In genomic region chr14:68884031-68885030, GRCh38 we compare ENCODE assay signal across 9 cellular contexts.
DNase-seq lines count a peak whose midpoint lies in the region; ATAC-seq, FAIRE-seq and TF ChIP-seq lines count a peak whose summit lies in the region.
"Had no signal": no experiment of that assay in that cellular context is flagged by ENCODE, and none has a peak within 500 bp of the region (broad histone marks: within the 10 kb centered on the region; RNA-seq: fewer than 3 reads in every experiment).

No MANE protein-coding gene starts in this region.

- BruUV-seq in mammary epithelial cell (replicated peaks; lab: Mats Ljungman, UMichigan), result no TSS peak

- H3K9ac ChIP-seq in mammary epithelial cell (ENCODE audit: insufficient read depth, low read length), result no peak overlapping the region

- no peaks in the 10 kb centered on the region for H3K27me3 ChIP-seq in mammary epithelial cell (ENCODE audit: insufficient read depth, low read length)
- no peaks in the 10 kb centered on the region for H3K27me3 ChIP-seq in right lobe of liver
- no peaks in the 10 kb centered on the region for H3K27me3 ChIP-seq in small intestine (ENCODE audit: control insufficient read depth in 2 of 2, insufficient read depth in 2 of 2, low read length in 2 of 2)

- CTCF ChIA-PET in mammary epithelial cell (lab: Charles Lee; ENCODE audit: low non-redundant PET), result no interaction called here

- no peak for TF ChIP-seq POLR2A in right lobe of liver (IDR thresholded peaks at IDR 0.05)

- no peaks in the 10 kb centered on the region for H3K9me3 ChIP-seq in mammary epithelial cell (replicated peaks; ENCODE audit: insufficient read depth, low read length)
- H3K9me3 ChIP-seq in right lobe of liver, result no peaks in the 10 kb centered on the region
- no peaks in the 10 kb centered on the region for H3K9me3 ChIP-seq in small intestine (ENCODE audit: control insufficient read depth, low read depth)

- peaks cover 43% of the 10 kb centered on the region for H3K4me1 ChIP-seq in mammary epithelial cell (ENCODE audit: insufficient read depth, low read length)
- peaks cover 0 to 15% (median 8%) of the 10 kb centered on the region in 4 donors for H3K4me1 ChIP-seq in right lobe of liver
- H3K4me1 ChIP-seq in small intestine (ENCODE audit: control insufficient read depth in 2 of 2, insufficient read depth in 1 of 2, low read depth in 1 of 2, low read length in 1 of 2), result no peaks in the 10 kb centered on the region

- H3K36me3 ChIP-seq in mammary epithelial cell (ENCODE audit: insufficient read depth, low read length) (peaks cover 58% of the 10 kb centered on the region), right lobe of liver (peaks cover 14 to 58% (median 39%) of the 10 kb centered on the region in 4 donors), small intestine (ENCODE audit: control insufficient read depth in 2 of 2, insufficient read depth in 2 of 2, low read length in 2 of 2) (peaks cover 0 to 5% of the 10 kb centered on the region in 2 donors)

- 43% methylated on average over 7 of the region's 10 CpGs for WGBS in mammary epithelial cell (ENCODE audit: low coverage, missing lambda C conversion rate)
- 27% methylated on average over 2 of the region's 10 CpGs for WGBS in right lobe of liver (ENCODE audit: insufficient coverage, low coverage, low lambda C conversion rate, missing lambda C conversion rate)
- WGBS in small intestine, 3 donors, result 78 to 89% (median 82%) methylated on average over 10 of the region's 10 CpGs

- no peaks in the 10 kb centered on the region for H4K20me1 ChIP-seq in mammary epithelial cell (ENCODE audit: insufficient read depth, low read length)

- in situ Hi-C loops in mammary epithelial cell (cut with MboI; ENCODE audit: low sequenced_read_pairs in 2 of 2), result no loop called here

- DNase-seq in AG09309 (ENCODE audit: low read depth), result peak; percentile 70
- DNase-seq in LoVo (ENCODE audit: low spot score), result peak; percentile 75
- DNase-seq in mammary epithelial cell, result peak; percentile 82
- DNase-seq in right lobe of liver, result peak; percentile 85 to 89 (median 88)
- no peak for DNase-seq in small intestine
- no peak for DNase-seq in foreskin melanocyte
- DNase-seq: immature natural killer cell had no signal

- FAIRE-seq in small intestine (lab: Jason Lieb, UNC), result no peak

- intact Hi-C loops in mammary epithelial cell (cut with micrococcal nuclease), result loop anchor here (1.0 kb wide), 1 partner anchor 14 kb away; no protein-coding TSS in a partner anchor
- intact Hi-C loops in right lobe of liver (cut with DNase I), result no loop called here

- H3K27ac ChIP-seq in mammary epithelial cell (ENCODE audit: insufficient read depth, low read depth, low read length) (peak overlapping the region; percentile 23), right lobe of liver (peak overlapping the region; percentile 65 to 77 (median 76)), small intestine (ENCODE audit: low read depth in 1 of 2, low read length in 1 of 2) (no peak overlapping the region)

- dilution Hi-C loops in mammary epithelial cell (cut with HindIII; ENCODE audit: low sequenced_read_pairs), result no loop called here

- TF ChIP-seq CTCF in AG09309 (IDR thresholded peaks at IDR 0.05; ENCODE audit: control insufficient read depth, insufficient read depth, low read depth, low read length, missing control alignments) (no peak), mammary epithelial cell (conservative IDR thresholded peaks at IDR 0.05 in 1 of 2, IDR thresholded peaks at IDR 0.05 in 1 of 2; ENCODE audit: extremely low read depth in 1 of 2, insufficient read depth in 1 of 2, low read depth in 1 of 2, low read length in 2 of 2) (no peak), right lobe of liver (IDR thresholded peaks at IDR 0.05) (no peak)

- peak; percentile 88 to 92 (median 89) for ATAC-seq in right lobe of liver
- ATAC-seq in HG03045 (IDR thresholded peaks at IDR 0.05; ENCODE audit: unreplicated experiment), result no peak
- no peak for ATAC-seq in HG02571 (IDR thresholded peaks at IDR 0.05; ENCODE audit: unreplicated experiment)

- H2AFZ ChIP-seq in mammary epithelial cell (ENCODE audit: low read depth, low read length), result no peak overlapping the region

- no peak overlapping the region for H3K4me2 ChIP-seq in mammary epithelial cell (ENCODE audit: insufficient read depth, low read depth, low read length)

- peaks cover 79% of the 10 kb centered on the region for H3K79me2 ChIP-seq in mammary epithelial cell (ENCODE audit: insufficient read depth, low read length)

- H3K4me3 ChIP-seq in AG09309 (ENCODE audit: control insufficient read depth, low read depth, low read length) (no peak overlapping the region), mammary epithelial cell (replicated peaks in 1 of 3; ENCODE audit: insufficient read depth in 1 of 3, low read depth in 2 of 3, low read length in 3 of 3) (no peak overlapping the region), right lobe of liver (no peak overlapping the region), small intestine (ENCODE audit: low read depth in 1 of 2, low read length in 2 of 2) (no peak overlapping the region)

Comparison
In these comparisons a context has a peak if more than half of its experiments do, and no peak if none do; other contexts are left out.
1. DNase-seq: peak in AG09309 (single experiment), LoVo (single experiment), mammary epithelial cell (single experiment) and right lobe of liver (3 of 3); none in small intestine (single experiment) and foreskin melanocyte (single experiment).
2. H3K27ac ChIP-seq: peak in mammary epithelial cell (single experiment) and right lobe of liver (3 of 3); none in small intestine (0 of 2).
3. ATAC-seq: peak in right lobe of liver (4 of 4); none in HG03045 (single experiment) and HG02571 (single experiment).